In genomic region chr6:167288712-167289225, GRCh38 we compare ENCODE assay signal across 7 cellular contexts. TPM values are rescaled to one million over a fixed set of nuclear protein-coding genes. Genes with fewer than 3 reads are reported as not detected.
DNase-seq lines count a peak whose midpoint lies in the region; ATAC-seq and TF ChIP-seq lines count a peak whose summit lies in the region.
"Not testable (repeated sequence)": the region's sequence is repeated elsewhere in the genome, so short reads cannot be mapped to it uniquely, and the experiment has no call there.

No MANE protein-coding gene starts in this region.

- WGBS in adrenal gland, 4 donors = 13 to 26% (median 23%) methylated on average over 6 to 14 of the region's 14 CpGs

- POLR2A ChIA-PET in RWPE1 (lab: Yijun Ruan, JAX; ENCODE audit: low non-redundant PET) = not testable (repeated sequence)

- H3K4me2 ChIP-seq in MM.1S (ENCODE audit: low read depth, low read length) = not testable (repeated sequence)

- H3K9ac ChIP-seq in MM.1S (ENCODE audit: low read length) = not testable (repeated sequence)

- not testable (repeated sequence) for H3K27me3 ChIP-seq in MM.1S (replicated peaks; ENCODE audit: insufficient read depth, low read length); adrenal gland; cardiac muscle cell

- H3K27ac ChIP-seq in MM.1S (ENCODE audit: low read length); RWPE1; adrenal gland; cardiac muscle cell: not testable (repeated sequence)

- not testable (repeated sequence) for H3K9me3 ChIP-seq in MM.1S (replicated peaks; ENCODE audit: insufficient read depth, low read length); adrenal gland (replicated peaks in 1 of 3); cardiac muscle cell (ENCODE audit: low read depth)

- CTCF ChIA-PET in RWPE1 (lab: Yijun Ruan, JAX) = interaction anchor here (0.7 kb wide), 2 partner anchors 14 to 1040 kb away, joined by 3 read pairs; no protein-coding TSS in a partner anchor

- not testable (repeated sequence) for H3K4me1 ChIP-seq in MM.1S (ENCODE audit: low read length); adrenal gland (replicated peaks in 1 of 2); cardiac muscle cell (ENCODE audit: low read depth)

- not testable (repeated sequence) for DNase-seq in GM13977 (ENCODE audit: low spot score); MM.1S; RWPE1 (ENCODE audit: low spot score); omental fat pad (ENCODE audit: low spot score)
- DNase-seq in adrenal gland = peak in 1 of 7 donors; percentile 41
- DNase-seq in cardiac muscle cell (ENCODE audit: low read depth in 1 of 2, low spot score in 1 of 2) = peak; percentile 49 to 52

- not testable (repeated sequence) for H3K36me3 ChIP-seq in MM.1S (replicated peaks; ENCODE audit: insufficient read depth, low read length); adrenal gland (replicated peaks in 1 of 2); cardiac muscle cell

- H3K4me3 ChIP-seq in MM.1S (ENCODE audit: low read length); adrenal gland; cardiac muscle cell: not testable (repeated sequence)

- TF ChIP-seq CTCF in GM13977 (IDR thresholded peaks at IDR 0.05; ENCODE audit: extremely low read depth, insufficient read depth, missing control alignments) (peak; percentile 39), MM.1S (IDR thresholded peaks at IDR 0.05; ENCODE audit: low read length) (peak; percentile 40), RWPE1 (conservative IDR thresholded peaks at IDR 0.05; ENCODE audit: low read depth) (peak; percentile 66), adrenal gland (IDR thresholded peaks at IDR 0.05) (peak in 5 of 6 experiments; percentile 31 to 64 (median 45)), cardiac muscle cell (IDR thresholded peaks at IDR 0.05; ENCODE audit: low read depth, low read length) (peak; percentile 52)
- not testable (repeated sequence) for TF ChIP-seq CTCF in omental fat pad (IDR thresholded peaks at IDR 0.05)

- in situ Hi-C loops in GM13977 (cut with MboI; ENCODE audit: low pct_unique_long_range_greater_than_20kb, low sequenced_read_pairs, unreplicated experiment) = not testable (repeated sequence)

- not testable (repeated sequence) for H3F3A ChIP-seq in MM.1S (ENCODE audit: insufficient read depth, low read length)

- H3K9me2 ChIP-seq in MM.1S (replicated peaks; ENCODE audit: insufficient read depth, low read length) = not testable (repeated sequence)

- H2AFZ ChIP-seq in MM.1S (ENCODE audit: low read length) = not testable (repeated sequence)

- H3K79me2 ChIP-seq in MM.1S (ENCODE audit: low read length) = not testable (repeated sequence)

- H4K20me1 ChIP-seq in MM.1S (ENCODE audit: insufficient read depth, low read length) = not testable (repeated sequence)

- intact Hi-C loops in adrenal gland (cut with DNase I) = loop anchor here (10.0 kb wide), 1 partner anchor 64 kb away; no protein-coding TSS in a partner anchor

- ATAC-seq in HG02642 (IDR thresholded peaks at IDR 0.05; ENCODE audit: poor library complexity, unreplicated experiment) = peak; percentile 81
- ATAC-seq in omental fat pad (ENCODE audit: low FRiP score) = peak; percentile 62

- not testable (repeated sequence) for TF ChIP-seq POLR2A in adrenal gland (IDR thresholded peaks at IDR 0.05)

RNA-seq across cellular contexts. Expression of gene UNC93A, which starts 2.3 kb away (rescaled TPM):
- total RNA-seq in adrenal gland (not detected), cardiac muscle cell (not detected in 2 replicates), omental fat pad (not detected)
- polyA plus RNA-seq in adrenal gland (not detected), cardiac muscle cell (not detected in 2 replicates)

RNA-seq across cellular contexts. Expression of gene TTLL2, which starts 36.1 kb away (rescaled TPM):
- total RNA-seq in adrenal gland = not detected
- polyA plus RNA-seq in adrenal gland = not detected
- not detected in 2 replicates for total RNA-seq in cardiac muscle cell
- 0.55 TPM in 1 of 2 replicates, not detected in the other for polyA plus RNA-seq in cardiac muscle cell
- not detected for total RNA-seq in omental fat pad
